Comparison of ENCODE assay signal across 7 cellular contexts in genomic region chr2:4024561-4024960, GRCh38.
"Had no signal": no experiment of that assay in that cellular context is flagged by ENCODE, and none has a peak within 500 bp of the region (broad histone marks: within the 10 kb centered on the region; RNA-seq: fewer than 3 reads in every experiment).

No MANE protein-coding gene starts in this region.

- H3K27ac ChIP-seq: GM23248 had no signal

- H2AFZ ChIP-seq: GM23248, GM23338 had no signal

- DNase-seq: GM23248, GOT3, H7, H9, HCEC 1CT, HFFc6 had no signal

- H3K4me2 ChIP-seq: GM23338 had no signal

- H3K9ac ChIP-seq: GM23248 had no signal

- H3K4me3 ChIP-seq: GM23248, GM23338 had no signal
